Comparison of ENCODE assay signal across 15 cellular contexts in genomic region chr1:89918794-89919155, GRCh38.
A peak's percentile ranks its signal among the peaks of the same experiment; 100 is the strongest.
DNase-seq lines count a peak whose midpoint lies in the region; ATAC-seq and FAIRE-seq lines count a peak whose summit lies in the region.
"Had no signal": no experiment of that assay in that cellular context is flagged by ENCODE, and none has a peak within 500 bp of the region (broad histone marks: within the 10 kb centered on the region; RNA-seq: fewer than 3 reads in every experiment).

No MANE protein-coding gene starts in this region.

- ATAC-seq in GM21576 (IDR thresholded peaks at IDR 0.05; ENCODE audit: unreplicated experiment), result no peak
- no peak for ATAC-seq in T-cell (replicated peaks in 1 of 4)
- no peak for ATAC-seq in HG03442 (IDR thresholded peaks at IDR 0.05; ENCODE audit: unreplicated experiment)
- ATAC-seq: stimulated activated naive CD8-positive, alpha-beta T cell treated with anti-CD3 and anti-CD28 coated beads, Interleukin-15, amount 100 ng/mL, for 72 hours had no signal

- peak; percentile 89 for FAIRE-seq in RCC 7860 (lab: Jason Lieb, UNC)

- H3K27ac ChIP-seq in temporal lobe (ENCODE audit: low read depth, low read length), result peak overlapping the region; percentile 7

- POLR2A ChIA-PET in T-cell (lab: Charles Lee), result no interaction called here

- H3K36me3 Mint-ChIP-seq in activated naive CD8-positive, alpha-beta T cell, result peaks cover 32% of the 10 kb centered on the region
- peaks cover 36% of the 10 kb centered on the region for H3K36me3 Mint-ChIP-seq in activated naive CD8-positive, alpha-beta T cell treated with anti-CD3 and anti-CD28 coated beads for 36 hours
- peaks cover 28% of the 10 kb centered on the region for H3K36me3 Mint-ChIP-seq in T-cell

- peaks cover 19% of the 10 kb centered on the region for H3K4me1 Mint-ChIP-seq in activated naive CD8-positive, alpha-beta T cell (ENCODE audit: low read depth)
- peaks cover 13% of the 10 kb centered on the region for H3K4me1 Mint-ChIP-seq in activated naive CD8-positive, alpha-beta T cell treated with anti-CD3 and anti-CD28 coated beads for 36 hours
- H3K4me1 Mint-ChIP-seq in T-cell, result peaks cover 17 to 34% (median 17%) of the 10 kb centered on the region in 3 donors

- H3K9me3 Mint-ChIP-seq in activated naive CD8-positive, alpha-beta T cell (ENCODE audit: low read depth), result no peaks in the 10 kb centered on the region
- peaks cover 5% of the 10 kb centered on the region for H3K9me3 Mint-ChIP-seq in activated naive CD8-positive, alpha-beta T cell treated with anti-CD3 and anti-CD28 coated beads for 36 hours
- peaks cover 4 to 6% (median 4%) of the 10 kb centered on the region in 3 donors for H3K9me3 Mint-ChIP-seq in T-cell

- CTCF ChIA-PET in T-cell (lab: Charles Lee), result interaction anchor here in 1 of 2 donors (1.1 kb wide), 1 partner anchor 75 kb away, joined by 3 read pairs; no protein-coding TSS in a partner anchor

- peak overlapping the region; percentile 3 for H3K27ac Mint-ChIP-seq in activated naive CD8-positive, alpha-beta T cell
- no peak overlapping the region for H3K27ac Mint-ChIP-seq in activated naive CD8-positive, alpha-beta T cell treated with anti-CD3 and anti-CD28 coated beads for 36 hours
- H3K27ac Mint-ChIP-seq in T-cell, result no peak overlapping the region
- H3K27ac Mint-ChIP-seq: activated CD4-positive, alpha-beta memory T cell treated with anti-CD3 and anti-CD28 coated beads for 36 hours; stimulated activated naive CD8-positive, alpha-beta T cell treated with anti-CD3 and anti-CD28 coated beads, Interleukin-15, amount 100 ng/mL, for 72 hours had no signal

- no peak for DNase-seq in activated naive CD8-positive, alpha-beta T cell treated with anti-CD3 and anti-CD28 coated beads for 36 hours
- DNase-seq in RCC 7860 (ENCODE audit: low spot score) (peak; percentile 58), kidney glomerular epithelial cell (lab: John Stamatoyannopoulos, UW) (peak; percentile 80), T-cell (no peak)
- DNase-seq: activated CD4-positive, alpha-beta memory T cell treated with anti-CD3 and anti-CD28 coated beads for 36 hours; activated T-cell treated with anti-CD3 and anti-CD28 coated beads, Interleukin-2, amount 50 U/mL, for 48 hours; caudate nucleus; GF-D8; NCI-H1092; posterior cingulate gyrus; stimulated activated naive CD8-positive, alpha-beta T cell treated with anti-CD3 and anti-CD28 coated beads, Interleukin-15, amount 100 ng/mL, for 72 hours had no signal

- no peak overlapping the region for H3K4me3 Mint-ChIP-seq in activated naive CD8-positive, alpha-beta T cell
- no peak overlapping the region for H3K4me3 Mint-ChIP-seq in activated naive CD8-positive, alpha-beta T cell treated with anti-CD3 and anti-CD28 coated beads for 36 hours
- no peak overlapping the region for H3K4me3 Mint-ChIP-seq in T-cell
- H3K4me3 Mint-ChIP-seq: activated CD4-positive, alpha-beta memory T cell treated with anti-CD3 and anti-CD28 coated beads for 36 hours; stimulated activated naive CD8-positive, alpha-beta T cell treated with anti-CD3 and anti-CD28 coated beads, Interleukin-15, amount 100 ng/mL, for 72 hours had no signal

- H3K27me3 Mint-ChIP-seq in activated naive CD8-positive, alpha-beta T cell, result no peaks in the 10 kb centered on the region
- H3K27me3 Mint-ChIP-seq in activated naive CD8-positive, alpha-beta T cell treated with anti-CD3 and anti-CD28 coated beads for 36 hours, result no peaks in the 10 kb centered on the region
- no peaks in the 10 kb centered on the region for H3K27me3 Mint-ChIP-seq in T-cell
- H3K27me3 Mint-ChIP-seq: activated CD4-positive, alpha-beta memory T cell treated with anti-CD3 and anti-CD28 coated beads for 36 hours; stimulated activated naive CD8-positive, alpha-beta T cell treated with anti-CD3 and anti-CD28 coated beads, Interleukin-15, amount 100 ng/mL, for 72 hours had no signal

Comparison
In these comparisons a context has a peak if more than half of its experiments do, and no peak if none do; other contexts are left out.
1. DNase-seq: peak in RCC 7860 (single experiment) and kidney glomerular epithelial cell (single experiment); none in activated naive CD8-positive, alpha-beta T cell treated with anti-CD3 and anti-CD28 coated beads for 36 hours (single experiment) and T-cell (0 of 34).